19 cellular contexts compared by ENCODE assay signal in genomic region chr1:221719278-221719597, GRCh38. TPM values are rescaled to one million over a fixed set of nuclear protein-coding genes. Genes with fewer than 3 reads are reported as not detected.
A peak's percentile ranks its signal among the peaks of the same experiment; 100 is the strongest.
DNase-seq lines count a peak whose midpoint lies in the region; ATAC-seq and TF ChIP-seq lines count a peak whose summit lies in the region.
"Had no signal": no experiment of that assay in that cellular context is flagged by ENCODE, and none has a peak within 500 bp of the region (broad histone marks: within the 10 kb centered on the region; RNA-seq: fewer than 3 reads in every experiment).

No MANE protein-coding gene starts in this region.

- no peaks in the 10 kb centered on the region for H3F3A ChIP-seq in GM23338 (replicated peaks; ENCODE audit: low read depth)

- peaks cover 36% of the 10 kb centered on the region for H3K27me3 Mint-ChIP-seq in GM23338 (ENCODE audit: insufficient read depth, low read depth, poor library complexity)
- no peaks in the 10 kb centered on the region for H3K27me3 Mint-ChIP-seq in dendritic cell treated with granulocyte-macrophage colony-stimulating factor and Interleukin-4, amounts not matched to agents 40 ng/mL and 50 ng/mL, for 4 days
- H3K27me3 Mint-ChIP-seq: activated CD4-positive, alpha-beta memory T cell treated with anti-CD3 and anti-CD28 coated beads for 36 hours; B cell had no signal

- 0 out of 2 replicates have a peak overlapping the region, but pooled peaks have one; percentile 48 for H3K4me2 ChIP-seq in GM23338
- H3K4me2 ChIP-seq: neural progenitor cell had no signal

- no peak overlapping the region for H2AFZ ChIP-seq in GM23338
- H2AFZ ChIP-seq: neural progenitor cell had no signal

- peaks cover 47% of the 10 kb centered on the region for H3K4me1 Mint-ChIP-seq in GM23338
- peaks cover 80% of the 10 kb centered on the region for H3K4me1 Mint-ChIP-seq in dendritic cell treated with granulocyte-macrophage colony-stimulating factor and Interleukin-4, amounts not matched to agents 40 ng/mL and 50 ng/mL, for 4 days (ENCODE audit: low read depth)

- H3K27me3 ChIP-seq in GM23338 (ENCODE audit: insufficient read depth), result peaks cover 40% of the 10 kb centered on the region
- no peaks in the 10 kb centered on the region for H3K27me3 ChIP-seq in mucosa of rectum (ENCODE audit: control insufficient read depth in 2 of 2, insufficient read depth in 2 of 2, low read length in 2 of 2)
- no peaks in the 10 kb centered on the region for H3K27me3 ChIP-seq in skeletal muscle tissue (ENCODE audit: control insufficient read depth in 3 of 3, insufficient read depth in 3 of 3, low read length in 3 of 3)
- H3K27me3 ChIP-seq: neural progenitor cell, testis had no signal

- H3K9ac ChIP-seq in mucosa of rectum (ENCODE audit: low read depth in 1 of 2, low read length in 2 of 2), result no peak overlapping the region
- H3K9ac ChIP-seq in skeletal muscle tissue (ENCODE audit: low read depth in 1 of 3, low read length in 3 of 3), result no peak overlapping the region
- H3K9ac ChIP-seq: neural progenitor cell had no signal

- H3K27ac Mint-ChIP-seq in GM23338, result no peak overlapping the region
- H3K27ac Mint-ChIP-seq in dendritic cell treated with granulocyte-macrophage colony-stimulating factor and Interleukin-4, amounts not matched to agents 40 ng/mL and 50 ng/mL, for 4 days, result peak overlapping the region; percentile 68
- H3K27ac Mint-ChIP-seq: activated CD4-positive, alpha-beta memory T cell treated with anti-CD3 and anti-CD28 coated beads for 36 hours; B cell; neural progenitor cell; stimulated activated effector memory CD8-positive, alpha-beta T cell treated with anti-CD3 and anti-CD28 coated beads, Interleukin-12 subunit alpha, Interleukin-12 subunit beta, amount 100 ng/mL, for 72 hours; WTC11 had no signal

- H3K4me1 ChIP-seq in GM23338 (ENCODE audit: insufficient read depth) (peaks cover 36% of the 10 kb centered on the region), mucosa of rectum (ENCODE audit: control insufficient read depth in 2 of 2, insufficient read depth in 2 of 2, low read length in 2 of 2) (peaks cover 3 to 7% of the 10 kb centered on the region in 2 donors), skeletal muscle tissue (ENCODE audit: control insufficient read depth in 3 of 3, insufficient read depth in 3 of 3, low read length in 3 of 3) (peaks cover 25 to 70% (median 31%) of the 10 kb centered on the region in 3 donors)
- H3K4me1 ChIP-seq: testis had no signal

- no peak for TF ChIP-seq CTCF in GM23338 (conservative IDR thresholded peaks at IDR 0.05; ENCODE audit: low read depth in 2 of 2)

- peaks cover 0 to 3% of the 10 kb centered on the region in 2 donors for H3K9me3 ChIP-seq in mucosa of rectum (ENCODE audit: control insufficient read depth in 2 of 2, low read length in 2 of 2)
- H3K9me3 ChIP-seq in skeletal muscle tissue (ENCODE audit: control insufficient read depth in 3 of 3, low read length in 3 of 3), result no peaks in the 10 kb centered on the region
- H3K9me3 ChIP-seq: testis had no signal

- peaks cover 39% of the 10 kb centered on the region for H3K9me3 Mint-ChIP-seq in GM23338
- H3K9me3 Mint-ChIP-seq in dendritic cell treated with granulocyte-macrophage colony-stimulating factor and Interleukin-4, amounts not matched to agents 40 ng/mL and 50 ng/mL, for 4 days, result no peaks in the 10 kb centered on the region
- H3K9me3 Mint-ChIP-seq: stimulated activated effector memory CD8-positive, alpha-beta T cell treated with anti-CD3 and anti-CD28 coated beads, Interleukin-12 subunit alpha, Interleukin-12 subunit beta, amount 100 ng/mL, for 72 hours had no signal

- H3K27ac ChIP-seq in GM23338 (ENCODE audit: low read depth) (no peak overlapping the region), mucosa of rectum (ENCODE audit: low read depth in 2 of 2, low read length in 2 of 2) (peak overlapping the region; percentile 26 to 38), skeletal muscle tissue (ENCODE audit: low read depth, low read length) (peak overlapping the region; percentile 34)
- H3K27ac ChIP-seq: neural progenitor cell, testis had no signal

- ATAC-seq in GM23338 (no peak), GM19463 (IDR thresholded peaks at IDR 0.05; ENCODE audit: unreplicated experiment) (no peak), HG03571 (IDR thresholded peaks at IDR 0.05; ENCODE audit: unreplicated experiment) (no peak)
- ATAC-seq: stimulated activated effector memory CD8-positive, alpha-beta T cell treated with anti-CD3 and anti-CD28 coated beads, Interleukin-12 subunit alpha, Interleukin-12 subunit beta, amount 100 ng/mL, for 72 hours; WTC11 had no signal

- no peaks in the 10 kb centered on the region for H3K79me2 ChIP-seq in GM23338 (replicated peaks; ENCODE audit: insufficient read depth)

- no peak overlapping the region for H3K4me3 Mint-ChIP-seq in GM23338
- H3K4me3 Mint-ChIP-seq in dendritic cell treated with granulocyte-macrophage colony-stimulating factor and Interleukin-4, amounts not matched to agents 40 ng/mL and 50 ng/mL, for 4 days, result peak overlapping the region; percentile 17
- H3K4me3 Mint-ChIP-seq: activated CD4-positive, alpha-beta memory T cell treated with anti-CD3 and anti-CD28 coated beads for 36 hours; B cell; neural progenitor cell; stimulated activated effector memory CD8-positive, alpha-beta T cell treated with anti-CD3 and anti-CD28 coated beads, Interleukin-12 subunit alpha, Interleukin-12 subunit beta, amount 100 ng/mL, for 72 hours; WTC11 had no signal

- DNase-seq in GM23338 (ENCODE audit: low spot score) (no peak), NCI-H146 (lab: John Stamatoyannopoulos, UW) (no peak), AG20443 (ENCODE audit: low spot score) (no peak)
- DNase-seq: activated CD4-positive, alpha-beta memory T cell treated with anti-CD3 and anti-CD28 coated beads for 36 hours; activated naive CD4-positive, alpha-beta T cell; activated T-cell treated with anti-CD3 and anti-CD28 coated beads for 4 hours; anterior cingulate cortex; hippocampal formation; T-helper 2 cell; testis had no signal

- H3K4me3 ChIP-seq in GM23338 (no peak overlapping the region), mucosa of rectum (ENCODE audit: low read length in 2 of 2) (no peak overlapping the region), skeletal muscle tissue (ENCODE audit: low read length in 3 of 3) (no peak overlapping the region)
- H3K4me3 ChIP-seq: neural progenitor cell, testis had no signal

- peaks cover 31% of the 10 kb centered on the region for H3K36me3 Mint-ChIP-seq in GM23338 (ENCODE audit: low read depth)
- H3K36me3 Mint-ChIP-seq in dendritic cell treated with granulocyte-macrophage colony-stimulating factor and Interleukin-4, amounts not matched to agents 40 ng/mL and 50 ng/mL, for 4 days (ENCODE audit: low read depth), result peaks cover 13% of the 10 kb centered on the region

- peaks cover 8% of the 10 kb centered on the region; the same call in 1 of the 2 replicates for H3K9me2 ChIP-seq in GM23338 (ENCODE audit: insufficient read depth)

- H4K20me1 ChIP-seq in GM23338 (replicated peaks; ENCODE audit: insufficient read depth), result no peaks in the 10 kb centered on the region

- H3K36me3 ChIP-seq in GM23338 (ENCODE audit: insufficient read depth) (peaks cover 10% of the 10 kb centered on the region), mucosa of rectum (ENCODE audit: control insufficient read depth in 2 of 2, insufficient read depth in 2 of 2, low read length in 2 of 2) (no peaks in the 10 kb centered on the region), skeletal muscle tissue (ENCODE audit: control insufficient read depth in 3 of 3, insufficient read depth in 3 of 3, low read length in 3 of 3) (no peaks in the 10 kb centered on the region)
- H3K36me3 ChIP-seq: neural progenitor cell had no signal

- intact Hi-C loops in dendritic cell treated with granulocyte-macrophage colony-stimulating factor and Interleukin-4, amounts not matched to agents 40 ng/mL and 50 ng/mL, for 4 days (cut with micrococcal nuclease), result no loop called here

TF ChIP-seq in GM23338, 12 proteins besides CTCF, POLR2A, EP300 and RAD21 (continues in another document):
- no peak for TF ChIP-seq POLR2AphosphoS5 (IDR thresholded peaks at IDR 0.05; ENCODE audit: low read depth)
- TF ChIP-seq REST (IDR thresholded peaks at IDR 0.05; ENCODE audit: unreplicated experiment), result no peak
- no peak for TF ChIP-seq ZNF331 (CRISPR knock-in tag; IDR thresholded peaks at IDR 0.05; ENCODE audit: low read depth)
- TF ChIP-seq EZH2phosphoT487 (IDR thresholded peaks at IDR 0.05; ENCODE audit: unreplicated experiment), result no peak
- no peak for TF ChIP-seq NANOG (IDR thresholded peaks at IDR 0.05; ENCODE audit: borderline replicate concordance)
- TF ChIP-seq STAT1 (IDR thresholded peaks at IDR 0.05; ENCODE audit: unreplicated experiment), result no peak

RNA-seq across cellular contexts. Expression of gene DUSP10, which starts 22.7 kb away (rescaled TPM):
- 1.0 and 1.5 TPM in 2 replicates for total RNA-seq in GM23338 (2014; rRNA removed; shearing (Covaris generic))
- polyA plus RNA-seq in GM23338 (2016; fragmentation: Nextera tagmentation; extraction: Ambion mirVana), result 1.1 and 1.6 TPM in 2 replicates
- 28.2 TPM for total RNA-seq in skeletal muscle tissue

Comparison
In these comparisons a context has a peak if more than half of its experiments do, and no peak if none do; other contexts are left out.
1. RNA of gene DUSP10, which starts 22.7 kb away (total RNA-seq): 28.2 TPM in skeletal muscle tissue (single experiment); 1.0 to 1.5 TPM in GM23338; every median in the first group is over 10 times any median in the second.